In genomic region chr14:20501346-20501745, GRCh38 we compare ENCODE assay signal across 1 cellular context.
TF ChIP-seq lines count a peak whose summit lies in the region.

No MANE protein-coding gene starts in this region.

TF ChIP-seq in HepG2, 621 proteins besides CTCF, POLR2A, EP300 and RAD21 (continued from another document):
- TF ChIP-seq RERE (CRISPR knock-in tag; IDR thresholded peaks at IDR 0.05; ENCODE audit: low read depth), result no peak
- no peak for TF ChIP-seq ZNF276 (CRISPR knock-in tag; IDR thresholded peaks at IDR 0.05; ENCODE audit: low read depth)
- no peak for TF ChIP-seq MEF2D (CRISPR knock-in tag; IDR thresholded peaks at IDR 0.05)
- TF ChIP-seq ATF6 (CRISPR knock-in tag; conservative IDR thresholded peaks at IDR 0.05), result no peak
- TF ChIP-seq TERF1 (CRISPR knock-in tag; IDR thresholded peaks at IDR 0.05), result no peak
- no peak for TF ChIP-seq GATAD2A (CRISPR knock-in tag; IDR thresholded peaks at IDR 0.05)
- TF ChIP-seq NFE2L2 (IDR thresholded peaks at IDR 0.05; ENCODE audit: low read length), result peak; percentile 78; the same call in 1 of the 2 replicates
- TF ChIP-seq ZNF44 (CRISPR knock-in tag; IDR thresholded peaks at IDR 0.05), result no peak
- no peak for TF ChIP-seq ZBTB43 (CRISPR knock-in tag; conservative IDR thresholded peaks at IDR 0.05)
- TF ChIP-seq RFX1 (IDR thresholded peaks at IDR 0.05), result no peak
- TF ChIP-seq ARID4A (CRISPR knock-in tag; IDR thresholded peaks at IDR 0.05; ENCODE audit: borderline replicate concordance), result no peak
- TF ChIP-seq PTBP1 (IDR thresholded peaks at IDR 0.05; ENCODE audit: low read depth, low read length, poor library complexity, severe bottlenecking), result no peak
- TF ChIP-seq HOXA5 (CRISPR knock-in tag; IDR thresholded peaks at IDR 0.05), result no peak
